In the genomic region with DNA sequence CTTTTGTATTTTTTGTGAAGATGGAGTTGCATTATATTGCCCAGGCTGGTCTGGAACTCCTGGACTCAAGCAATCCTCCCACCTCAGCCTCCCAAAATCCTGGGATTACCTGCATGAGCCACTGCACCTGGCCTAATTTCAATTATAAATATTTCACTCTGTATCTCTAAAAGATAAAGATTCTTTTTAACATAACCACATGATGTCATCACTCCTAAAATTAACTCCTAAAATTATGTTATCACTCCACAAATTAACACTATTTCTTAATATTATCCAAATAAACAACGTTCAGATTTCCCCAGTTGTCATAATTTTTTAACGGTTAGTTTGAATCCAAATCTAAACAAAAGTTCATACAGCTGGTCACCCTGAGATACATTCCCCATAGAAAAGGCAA, we compare ENCODE assay signal across 20 cellular contexts. TPM values are rescaled to one million over a fixed set of nuclear protein-coding genes. Genes with fewer than 3 reads are reported as not detected.
A peak's percentile ranks its signal among the peaks of the same experiment; 100 is the strongest.
DNase-seq lines count a peak whose midpoint lies in the region; ATAC-seq and TF ChIP-seq lines count a peak whose summit lies in the region.
"Had no signal": no experiment of that assay in that cellular context is flagged by ENCODE, and none has a peak within 500 bp of the region (broad histone marks: within the 10 kb centered on the region; RNA-seq: fewer than 3 reads in every experiment).

No MANE protein-coding gene starts in this region.

- no peaks in the 10 kb centered on the region for H3K4me1 ChIP-seq in HEK293 (ENCODE audit: control insufficient read depth, insufficient read depth, low read length)
- H3K4me1 ChIP-seq: BE2C, BLaER1 had no signal

- peaks cover 6% of the 10 kb centered on the region for H3K36me3 Mint-ChIP-seq in T-helper 17 cell (ENCODE audit: low read depth)
- peaks cover 41% of the 10 kb centered on the region for H3K36me3 Mint-ChIP-seq in central memory CD8-positive, alpha-beta T cell (ENCODE audit: insufficient read depth)

- H3K4me3 Mint-ChIP-seq in T-helper 17 cell: no peak overlapping the region
- no peak overlapping the region for H3K4me3 Mint-ChIP-seq in central memory CD8-positive, alpha-beta T cell
- H3K4me3 Mint-ChIP-seq: CD14-positive monocyte; CD4-positive, alpha-beta memory T cell; CD4-positive, CD25-positive, alpha-beta regulatory T cell; CD8-positive, alpha-beta memory T cell had no signal

- POLR2A ChIA-PET in HEK293 (lab: Yijun Ruan, JAX): no interaction called here

- H3K36me3 ChIP-seq in HEK293 (ENCODE audit: control insufficient read depth in 2 of 2, insufficient read depth in 1 of 2, low read length in 2 of 2): peaks cover 53 to 74% of the 10 kb centered on the region in 2 experiments

- H3K4me1 Mint-ChIP-seq in T-helper 17 cell: peaks cover 2% of the 10 kb centered on the region
- no peaks in the 10 kb centered on the region for H3K4me1 Mint-ChIP-seq in central memory CD8-positive, alpha-beta T cell
- H3K4me1 Mint-ChIP-seq: CD14-positive monocyte; CD8-positive, alpha-beta memory T cell had no signal

- H3K4me3 ChIP-seq in HEK293 (ENCODE audit: low read depth, low read length): no peak overlapping the region
- H3K4me3 ChIP-seq: BLaER1 had no signal

- ATAC-seq in T-helper 17 cell (no peak), GM18517 (IDR thresholded peaks at IDR 0.05; ENCODE audit: unreplicated experiment) (no peak)
- ATAC-seq in central memory CD8-positive, alpha-beta T cell (replicated peaks; ENCODE audit: extremely low read depth, poor library complexity, severe bottlenecking): no peak

- TF ChIP-seq CTCF in HEK293 (tag by site-specific recombination; IDR thresholded peaks at IDR 0.05): no peak

- H3K27ac Mint-ChIP-seq in T-helper 17 cell: peak overlapping the region; percentile 62
- peak overlapping the region; percentile 61 for H3K27ac Mint-ChIP-seq in central memory CD8-positive, alpha-beta T cell (ENCODE audit: low read depth)
- H3K27ac Mint-ChIP-seq: CD4-positive, alpha-beta memory T cell; CD4-positive, CD25-positive, alpha-beta regulatory T cell; CD8-positive, alpha-beta memory T cell had no signal

- H3K9me3 ChIP-seq in HEK293 (ENCODE audit: control insufficient read depth, insufficient read depth, low read depth, low read length) (no peaks in the 10 kb centered on the region), T-helper 17 cell (ENCODE audit: control insufficient read depth, low read length, poor library complexity, severe bottlenecking) (no peaks in the 10 kb centered on the region)
- H3K9me3 ChIP-seq: BE2C had no signal

- no peaks in the 10 kb centered on the region for H3K9me3 Mint-ChIP-seq in central memory CD8-positive, alpha-beta T cell

- CTCF ChIA-PET in HEK293 (lab: Yijun Ruan, JAX): no interaction called here

- no peak overlapping the region for H3K27ac ChIP-seq in HEK293 (ENCODE audit: extremely low read depth, low read depth, low read length)
- H3K27ac ChIP-seq: BLaER1 had no signal

- no peaks in the 10 kb centered on the region for H3K27me3 Mint-ChIP-seq in T-helper 17 cell
- H3K27me3 Mint-ChIP-seq in central memory CD8-positive, alpha-beta T cell: no peaks in the 10 kb centered on the region
- H3K27me3 Mint-ChIP-seq: CD4-positive, alpha-beta memory T cell; CD4-positive, CD25-positive, alpha-beta regulatory T cell; CD8-positive, alpha-beta memory T cell had no signal

- DNase-seq in T-helper 17 cell: no peak
- DNase-seq in central memory CD8-positive, alpha-beta T cell (ENCODE audit: low spot score in 2 of 2): no peak
- no peak for DNase-seq in DMS79 (lab: John Stamatoyannopoulos, UW)
- DNase-seq: 8988T; ACHN; BE2C; C1 segment of cervical spinal cord; CD4-positive, alpha-beta memory T cell; CD4-positive, CD25-positive, alpha-beta regulatory T cell; CD8-positive, alpha-beta memory T cell; COR-L47; DMS 273 treated with DMSO at 0.1 percent for 48 hours; DMS153; DMS53; DMS79 treated with DMSO at 0.1 percent for 48 hours; GF-D8 had no signal

TF ChIP-seq in HEK293, 187 proteins besides CTCF, POLR2A, EP300 and RAD21:
- TF ChIP-seq ZNF544 (tag by site-specific recombination; IDR thresholded peaks at IDR 0.05): no peak
- TF ChIP-seq, protein P1, sequence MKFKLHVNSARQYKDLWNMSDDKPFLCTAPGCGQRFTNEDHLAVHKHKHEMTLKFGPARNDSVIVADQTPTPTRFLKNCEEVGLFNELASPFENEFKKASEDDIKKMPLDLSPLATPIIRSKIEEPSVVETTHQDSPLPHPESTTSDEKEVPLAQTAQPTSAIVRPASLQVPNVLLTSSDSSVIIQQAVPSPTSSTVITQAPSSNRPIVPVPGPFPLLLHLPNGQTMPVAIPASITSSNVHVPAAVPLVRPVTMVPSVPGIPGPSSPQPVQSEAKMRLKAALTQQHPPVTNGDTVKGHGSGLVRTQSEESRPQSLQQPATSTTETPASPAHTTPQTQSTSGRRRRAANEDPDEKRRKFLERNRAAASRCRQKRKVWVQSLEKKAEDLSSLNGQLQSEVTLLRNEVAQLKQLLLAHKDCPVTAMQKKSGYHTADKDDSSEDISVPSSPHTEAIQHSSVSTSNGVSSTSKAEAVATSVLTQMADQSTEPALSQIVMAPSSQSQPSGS (tag by site-specific recombination; IDR thresholded peaks at IDR 0.05; ENCODE audit: low read depth): peak; percentile 77
- TF ChIP-seq ZBTB7A (tag by site-specific recombination; IDR thresholded peaks at IDR 0.05; ENCODE audit: low read depth): no peak
- no peak for TF ChIP-seq ZNF394 (tag by site-specific recombination; IDR thresholded peaks at IDR 0.05; ENCODE audit: borderline replicate concordance)
- TF ChIP-seq ZNF660 (tag by site-specific recombination; IDR thresholded peaks at IDR 0.05): no peak

RNA-seq across cellular contexts. Expression of a gene that starts 43.0 kb away (rescaled TPM):
- 10 to 100 TPM; 13.4 to 19.6 TPM for total RNA-seq in T-helper 17 cell
